7 cellular contexts compared by ENCODE assay signal in the genomic region with DNA sequence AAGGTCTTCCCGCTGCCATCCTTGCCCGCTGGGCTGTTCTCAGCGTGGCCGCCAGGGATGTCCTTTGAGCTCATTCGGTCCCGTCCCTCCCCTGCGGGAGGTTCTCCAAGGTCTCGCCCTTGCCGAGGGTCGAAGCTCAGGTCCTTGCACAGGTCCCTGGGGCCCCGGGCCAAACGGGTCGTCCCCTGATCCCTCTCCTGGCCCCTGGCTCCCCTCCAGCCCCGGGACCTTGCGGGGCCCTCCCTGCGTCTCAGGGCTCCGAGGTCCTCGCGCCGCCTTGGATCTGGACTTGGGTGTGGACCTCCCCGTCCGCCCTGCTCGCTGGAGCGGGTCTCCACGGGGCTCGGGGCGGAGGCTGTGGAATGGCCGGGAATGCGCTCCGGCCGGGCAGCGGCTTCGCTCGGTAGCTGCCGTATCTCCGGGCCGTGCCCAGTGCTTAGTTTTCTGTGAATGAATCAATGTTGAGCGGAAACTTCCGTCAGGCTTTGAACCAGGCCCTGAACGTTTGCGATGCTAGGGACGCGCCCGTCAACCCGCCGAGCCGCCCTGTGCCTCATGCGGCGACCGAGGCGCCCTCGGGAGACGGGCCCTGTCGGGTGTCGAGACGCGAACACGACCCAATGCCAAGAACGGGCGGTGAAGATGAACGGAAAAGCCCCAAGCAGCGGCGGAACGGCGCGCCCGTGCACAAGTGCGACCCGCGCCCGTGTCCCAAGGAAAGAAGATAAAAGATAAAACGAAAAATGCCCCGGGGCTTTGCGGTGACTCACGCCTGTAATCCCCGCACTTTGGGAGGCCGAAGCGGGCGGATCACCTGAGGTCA. TPM values are rescaled to one million over a fixed set of nuclear protein-coding genes. Genes with fewer than 3 reads are reported as not detected.
DNase-seq lines count a peak whose midpoint lies in the region; ATAC-seq and TF ChIP-seq lines count a peak whose summit lies in the region.

No MANE protein-coding gene starts in this region.

- H3K4me3 ChIP-seq in GM23338 (no peak overlapping the region), astrocyte of the spinal cord (ENCODE audit: low read depth, low read length) (no peak overlapping the region)

- no peaks in the 10 kb centered on the region for H3K9me2 ChIP-seq in GM23338 (ENCODE audit: insufficient read depth)

- H3K4me1 Mint-ChIP-seq in GM23338, result peaks cover 2% of the 10 kb centered on the region; the same call in 2 of the 3 replicates

- H3K27ac Mint-ChIP-seq in GM23338, result no peak overlapping the region

- no peak overlapping the region for H3K4me2 ChIP-seq in GM23338

- H4K20me1 ChIP-seq in GM23338 (replicated peaks; ENCODE audit: insufficient read depth), result no peaks in the 10 kb centered on the region; the same call in 1 of the 2 replicates

- peaks cover 26% of the 10 kb centered on the region for H3K36me3 Mint-ChIP-seq in GM23338 (ENCODE audit: low read depth)

- ATAC-seq in GM23338 (no peak), GM21515 (IDR thresholded peaks at IDR 0.05; ENCODE audit: unreplicated experiment) (no peak), HG03108 (IDR thresholded peaks at IDR 0.05; ENCODE audit: unreplicated experiment) (no peak)

- H3K79me2 ChIP-seq in GM23338 (replicated peaks; ENCODE audit: insufficient read depth), result no peaks in the 10 kb centered on the region

- DNase-seq in GM23338 (ENCODE audit: low spot score), result peak; percentile 78
- DNase-seq in T-helper 9 cell, result peak; percentile 57
- DNase-seq in astrocyte of the spinal cord (ENCODE audit: low read depth, low spot score), result peak; percentile 47
- peak; percentile 59 for DNase-seq in iPS-NIHi7 (ENCODE audit: extremely low spot score)
- DNase-seq in stimulated activated CD4-positive, alpha-beta T cell treated with anti-CD3 and anti-CD28 coated beads, Interleukin-15, amount 100 ng/mL, for 1 hour (ENCODE audit: low read depth in 1 of 2, low spot score in 1 of 2), result peak; percentile 42 to 54

- in situ Hi-C loops in astrocyte of the spinal cord (cut with HindIII; ENCODE audit: low sequenced_read_pairs), result no loop called here

- H3K27ac ChIP-seq in GM23338 (ENCODE audit: low read depth), result no peak overlapping the region

- H3K4me1 ChIP-seq in GM23338 (ENCODE audit: insufficient read depth), result peaks cover 9% of the 10 kb centered on the region; the same call in 1 of the 2 replicates

- peak overlapping the region; percentile 96 for H2AFZ ChIP-seq in GM23338

- TF ChIP-seq CTCF in GM23338 (conservative IDR thresholded peaks at IDR 0.05; ENCODE audit: low read depth in 2 of 2) (peak in 1 of 2 experiments; percentile 41; a peak in 2 of 4 replicates), astrocyte of the spinal cord (IDR thresholded peaks at IDR 0.05; ENCODE audit: low read depth, low read length) (peak; percentile 47)

- H3K9me3 Mint-ChIP-seq in GM23338, result peaks cover 13% of the 10 kb centered on the region; the same call in 2 of the 3 replicates

- H3K27me3 Mint-ChIP-seq in GM23338 (ENCODE audit: insufficient read depth, low read depth, poor library complexity), result peaks cover 14% of the 10 kb centered on the region

- H3K4me3 Mint-ChIP-seq in GM23338, result no peak overlapping the region

- H3F3A ChIP-seq in GM23338 (replicated peaks; ENCODE audit: low read depth), result peaks cover 13% of the 10 kb centered on the region; the same call in 1 of the 2 replicates

- 0 out of 2 replicates have a peak, but pooled peaks cover 4% of the 10 kb centered on the region for H3K27me3 ChIP-seq in GM23338 (ENCODE audit: insufficient read depth)

- H3K36me3 ChIP-seq in GM23338 (ENCODE audit: insufficient read depth), result peaks cover 5% of the 10 kb centered on the region

TF ChIP-seq in GM23338, 12 proteins besides CTCF, POLR2A, EP300 and RAD21:
- TF ChIP-seq, protein P1, sequence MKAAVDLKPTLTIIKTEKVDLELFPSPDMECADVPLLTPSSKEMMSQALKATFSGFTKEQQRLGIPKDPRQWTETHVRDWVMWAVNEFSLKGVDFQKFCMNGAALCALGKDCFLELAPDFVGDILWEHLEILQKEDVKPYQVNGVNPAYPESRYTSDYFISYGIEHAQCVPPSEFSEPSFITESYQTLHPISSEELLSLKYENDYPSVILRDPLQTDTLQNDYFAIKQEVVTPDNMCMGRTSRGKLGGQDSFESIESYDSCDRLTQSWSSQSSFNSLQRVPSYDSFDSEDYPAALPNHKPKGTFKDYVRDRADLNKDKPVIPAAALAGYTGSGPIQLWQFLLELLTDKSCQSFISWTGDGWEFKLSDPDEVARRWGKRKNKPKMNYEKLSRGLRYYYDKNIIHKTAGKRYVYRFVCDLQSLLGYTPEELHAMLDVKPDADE (IDR thresholded peaks at IDR 0.05), result no peak
- TF ChIP-seq ZNF331 (CRISPR knock-in tag; IDR thresholded peaks at IDR 0.05; ENCODE audit: low read depth) (no peak), POLR2AphosphoS5 (IDR thresholded peaks at IDR 0.05; ENCODE audit: low read depth) (0 out of 2 replicates have a peak, but pooled peaks have one; percentile 24), NANOG (IDR thresholded peaks at IDR 0.05; ENCODE audit: borderline replicate concordance) (no peak)
- TF ChIP-seq, protein P2, sequence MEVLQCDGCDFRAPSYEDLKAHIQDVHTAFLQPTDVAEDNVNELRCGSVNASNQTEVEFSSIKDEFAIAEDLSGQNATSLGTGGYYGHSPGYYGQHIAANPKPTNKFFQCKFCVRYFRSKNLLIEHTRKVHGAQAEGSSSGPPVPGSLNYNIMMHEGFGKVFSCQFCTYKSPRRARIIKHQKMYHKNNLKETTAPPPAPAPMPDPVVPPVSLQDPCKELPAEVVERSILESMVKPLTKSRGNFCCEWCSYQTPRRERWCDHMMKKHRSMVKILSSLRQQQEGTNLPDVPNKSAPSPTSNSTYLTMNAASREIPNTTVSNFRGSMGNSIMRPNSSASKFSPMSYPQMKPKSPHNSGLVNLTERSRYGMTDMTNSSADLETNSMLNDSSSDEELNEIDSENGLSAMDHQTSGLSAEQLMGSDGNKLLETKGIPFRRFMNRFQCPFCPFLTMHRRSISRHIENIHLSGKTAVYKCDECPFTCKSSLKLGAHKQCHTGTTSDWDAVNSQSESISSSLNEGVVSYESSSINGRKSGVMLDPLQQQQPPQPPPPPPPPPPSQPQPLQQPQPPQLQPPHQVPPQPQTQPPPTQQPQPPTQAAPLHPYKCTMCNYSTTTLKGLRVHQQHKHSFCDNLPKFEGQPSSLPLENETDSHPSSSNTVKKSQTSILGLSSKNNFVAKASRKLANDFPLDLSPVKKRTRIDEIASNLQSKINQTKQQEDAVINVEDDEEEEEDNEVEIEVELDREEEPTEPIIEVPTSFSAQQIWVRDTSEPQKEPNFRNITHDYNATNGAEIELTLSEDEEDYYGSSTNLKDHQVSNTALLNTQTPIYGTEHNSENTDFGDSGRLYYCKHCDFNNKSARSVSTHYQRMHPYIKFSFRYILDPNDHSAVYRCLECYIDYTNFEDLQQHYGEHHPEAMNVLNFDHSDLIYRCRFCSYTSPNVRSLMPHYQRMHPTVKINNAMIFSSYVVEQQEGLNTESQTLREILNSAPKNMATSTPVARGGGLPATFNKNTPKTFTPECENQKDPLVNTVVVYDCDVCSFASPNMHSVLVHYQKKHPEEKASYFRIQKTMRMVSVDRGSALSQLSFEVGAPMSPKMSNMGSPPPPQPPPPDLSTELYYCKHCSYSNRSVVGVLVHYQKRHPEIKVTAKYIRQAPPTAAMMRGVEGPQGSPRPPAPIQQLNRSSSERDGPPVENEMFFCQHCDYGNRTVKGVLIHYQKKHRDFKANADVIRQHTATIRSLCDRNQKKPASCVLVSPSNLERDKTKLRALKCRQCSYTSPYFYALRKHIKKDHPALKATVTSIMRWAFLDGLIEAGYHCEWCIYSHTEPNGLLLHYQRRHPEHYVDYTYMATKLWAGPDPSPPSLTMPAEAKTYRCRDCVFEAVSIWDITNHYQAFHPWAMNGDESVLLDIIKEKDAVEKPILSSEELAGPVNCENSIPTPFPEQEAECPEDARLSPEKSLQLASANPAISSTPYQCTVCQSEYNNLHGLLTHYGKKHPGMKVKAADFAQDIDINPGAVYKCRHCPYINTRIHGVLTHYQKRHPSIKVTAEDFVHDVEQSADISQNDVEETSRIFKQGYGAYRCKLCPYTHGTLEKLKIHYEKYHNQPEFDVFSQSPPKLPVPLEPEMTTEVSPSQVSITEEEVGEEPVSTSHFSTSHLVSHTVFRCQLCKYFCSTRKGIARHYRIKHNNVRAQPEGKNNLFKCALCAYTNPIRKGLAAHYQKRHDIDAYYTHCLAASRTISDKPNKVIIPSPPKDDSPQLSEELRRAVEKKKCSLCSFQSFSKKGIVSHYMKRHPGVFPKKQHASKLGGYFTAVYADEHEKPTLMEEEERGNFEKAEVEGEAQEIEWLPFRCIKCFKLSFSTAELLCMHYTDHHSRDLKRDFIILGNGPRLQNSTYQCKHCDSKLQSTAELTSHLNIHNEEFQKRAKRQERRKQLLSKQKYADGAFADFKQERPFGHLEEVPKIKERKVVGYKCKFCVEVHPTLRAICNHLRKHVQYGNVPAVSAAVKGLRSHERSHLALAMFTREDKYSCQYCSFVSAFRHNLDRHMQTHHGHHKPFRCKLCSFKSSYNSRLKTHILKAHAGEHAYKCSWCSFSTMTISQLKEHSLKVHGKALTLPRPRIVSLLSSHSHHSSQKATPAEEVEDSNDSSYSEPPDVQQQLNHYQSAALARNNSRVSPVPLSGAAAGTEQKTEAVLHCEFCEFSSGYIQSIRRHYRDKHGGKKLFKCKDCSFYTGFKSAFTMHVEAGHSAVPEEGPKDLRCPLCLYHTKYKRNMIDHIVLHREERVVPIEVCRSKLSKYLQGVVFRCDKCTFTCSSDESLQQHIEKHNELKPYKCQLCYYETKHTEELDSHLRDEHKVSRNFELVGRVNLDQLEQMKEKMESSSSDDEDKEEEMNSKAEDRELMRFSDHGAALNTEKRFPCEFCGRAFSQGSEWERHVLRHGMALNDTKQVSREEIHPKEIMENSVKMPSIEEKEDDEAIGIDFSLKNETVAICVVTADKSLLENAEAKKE (CRISPR knock-in tag; IDR thresholded peaks at IDR 0.05), result no peak
TF ChIP-seq in GM23338: peak in this region for 1.

RNA-seq across cellular contexts. Expression of a gene that starts 0.8 kb away (rescaled TPM):
- not detected in 2 replicates for total RNA-seq in GM23338 (2014; rRNA removed; shearing (Covaris generic))
- not detected in 2 replicates for polyA plus RNA-seq in GM23338 (2016; fragmentation: Nextera tagmentation; extraction: Ambion mirVana)

RNA-seq across cellular contexts. Expression of a gene that starts 27.7 kb away (rescaled TPM):
- total RNA-seq in GM23338 (2014; rRNA removed; shearing (Covaris generic)), result 47.7 and 56.6 TPM in 2 replicates
- 37.0 and 38.1 TPM in 2 replicates for polyA plus RNA-seq in GM23338 (2016; fragmentation: Nextera tagmentation; extraction: Ambion mirVana)
